In genomic region chr2:9336534-9337354, GRCh38 we compare ENCODE assay signal across 2 cellular contexts.
A peak's percentile ranks its signal among the peaks of the same experiment; 100 is the strongest.
TF ChIP-seq lines count a peak whose summit lies in the region.

No MANE protein-coding gene starts in this region.

TF ChIP-seq in GM12878, 131 proteins besides CTCF, POLR2A, EP300 and RAD21 (continued from another document):
- TF ChIP-seq FOXM1 (IDR thresholded peaks at IDR 0.05; ENCODE audit: low read depth, low read length), result no peak
- no peak for TF ChIP-seq WRNIP1 (IDR thresholded peaks at IDR 0.05; ENCODE audit: borderline replicate concordance, low read depth, low read length)
- no peak for TF ChIP-seq ASH2L (IDR thresholded peaks at IDR 0.05; ENCODE audit: borderline replicate concordance, low read depth)
- TF ChIP-seq HDGF (IDR thresholded peaks at IDR 0.05), result no peak
- no peak for TF ChIP-seq ZBED1 (IDR thresholded peaks at IDR 0.05; ENCODE audit: borderline replicate concordance)
- TF ChIP-seq PRDM15 (CRISPR knock-in tag; IDR thresholded peaks at IDR 0.05), result no peak
- TF ChIP-seq CREM (IDR thresholded peaks at IDR 0.05; ENCODE audit: low read depth), result no peak
- TF ChIP-seq HDAC2 (IDR thresholded peaks at IDR 0.05), result no peak
- no peak for TF ChIP-seq JUNB (IDR thresholded peaks at IDR 0.05)
- TF ChIP-seq BHLHE40 (IDR thresholded peaks at IDR 0.05; ENCODE audit: borderline replicate concordance in 1 of 2, low read depth in 2 of 2, low read length in 1 of 2), result no peak
- TF ChIP-seq HDAC6 (IDR thresholded peaks at IDR 0.05; ENCODE audit: unreplicated experiment), result no peak

TF ChIP-seq in liver, 16 proteins besides CTCF, POLR2A, EP300 and RAD21 (continued from another document):
- no peak for TF ChIP-seq ATF3 (IDR thresholded peaks at IDR 0.05)
- TF ChIP-seq YY1 (IDR thresholded peaks at IDR 0.05), result peak; percentile 71
- peak; percentile 31 to 67 for TF ChIP-seq RXRA (IDR thresholded peaks at IDR 0.05)
- TF ChIP-seq REST (IDR thresholded peaks at IDR 0.05), result peak; percentile 85
- peak; percentile 65 to 73 for TF ChIP-seq JUND (IDR thresholded peaks at IDR 0.05)
- TF ChIP-seq FOXA2 (IDR thresholded peaks at IDR 0.05), result peak; percentile 77
- peak; percentile 58 for TF ChIP-seq TAF1 (conservative IDR thresholded peaks at IDR 0.05)
- TF ChIP-seq ZBTB33 (IDR thresholded peaks at IDR 0.05), result peak; percentile 41
- TF ChIP-seq MAX (IDR thresholded peaks at IDR 0.05), result peak; percentile 38
- peak; percentile 96 to 98 for TF ChIP-seq HNF4A (conservative IDR thresholded peaks at IDR 0.05)
- no peak for TF ChIP-seq GABPA (IDR thresholded peaks at IDR 0.05 in 1 of 2, conservative IDR thresholded peaks at IDR 0.05 in 1 of 2)
- peak; percentile 100 for TF ChIP-seq SP1 (IDR thresholded peaks at IDR 0.05)
- no peak for TF ChIP-seq EGR1 (IDR thresholded peaks at IDR 0.05; ENCODE audit: low read depth in 2 of 2)
- TF ChIP-seq NR2F2 (IDR thresholded peaks at IDR 0.05), result no peak
- no peak for TF ChIP-seq FOXA1 (IDR thresholded peaks at IDR 0.05)
TF ChIP-seq in liver: peak in this region for 11.
